ENCODE assay signal across 20 cellular contexts in genomic region chr22:26675687-26676273, GRCh38. TPM values are rescaled to one million over a fixed set of nuclear protein-coding genes. Genes with fewer than 3 reads are reported as not detected.
DNase-seq lines count a peak whose midpoint lies in the region; ATAC-seq, FAIRE-seq and TF ChIP-seq lines count a peak whose summit lies in the region.
"Had no signal": no experiment of that assay in that cellular context is flagged by ENCODE, and none has a peak within 500 bp of the region (broad histone marks: within the 10 kb centered on the region; RNA-seq: fewer than 3 reads in every experiment).

No MANE protein-coding gene starts in this region.

- peaks cover 28% of the 10 kb centered on the region for H3K4me1 ChIP-seq in neural progenitor cell

- H4K20me1 ChIP-seq in neural progenitor cell (ENCODE audit: low read depth) = peaks cover 4% of the 10 kb centered on the region

- H3K27ac Mint-ChIP-seq in activated CD4-positive, alpha-beta T cell treated with anti-CD3 and anti-CD28 coated beads, Interleukin-2, amount 10 ng/mL, durations not matched to agents 7 days and 5 days = no peak overlapping the region
- H3K27ac Mint-ChIP-seq in activated naive CD8-positive, alpha-beta T cell = peak overlapping the region; percentile 99
- peak overlapping the region; percentile 5 for H3K27ac Mint-ChIP-seq in neural progenitor cell
- H3K27ac Mint-ChIP-seq: H9 had no signal

- no peak overlapping the region for H3K27ac ChIP-seq in neural progenitor cell
- H3K27ac ChIP-seq: breast epithelium, parathyroid adenoma had no signal

- no peaks in the 10 kb centered on the region for H3K27me3 Mint-ChIP-seq in activated CD4-positive, alpha-beta T cell treated with anti-CD3 and anti-CD28 coated beads, Interleukin-2, amount 10 ng/mL, durations not matched to agents 7 days and 5 days
- H3K27me3 Mint-ChIP-seq in activated naive CD8-positive, alpha-beta T cell = no peaks in the 10 kb centered on the region
- peaks cover 12% of the 10 kb centered on the region for H3K27me3 Mint-ChIP-seq in neural progenitor cell (ENCODE audit: insufficient read depth, low read depth)

- no peak for FAIRE-seq in GM12892 (lab: Jason Lieb, UNC)
- FAIRE-seq: small intestine had no signal

- H3K36me3 Mint-ChIP-seq in activated CD4-positive, alpha-beta T cell treated with anti-CD3 and anti-CD28 coated beads, Interleukin-2, amount 10 ng/mL, durations not matched to agents 7 days and 5 days (ENCODE audit: low read depth) = peaks cover 38% of the 10 kb centered on the region
- peaks cover 2% of the 10 kb centered on the region for H3K36me3 Mint-ChIP-seq in activated naive CD8-positive, alpha-beta T cell
- peaks cover 8% of the 10 kb centered on the region for H3K36me3 Mint-ChIP-seq in neural progenitor cell

- TF ChIP-seq POLR2A in GM12892 (IDR thresholded peaks at IDR 0.05; ENCODE audit: low read depth, low read length) = peak; percentile 35; the same call in 1 of the 2 replicates

- H3K79me2 ChIP-seq in neural progenitor cell (ENCODE audit: low read depth) = no peaks in the 10 kb centered on the region
- H3K79me2 ChIP-seq: parathyroid adenoma had no signal

- H3K9me3 Mint-ChIP-seq in activated CD4-positive, alpha-beta T cell treated with anti-CD3 and anti-CD28 coated beads, Interleukin-2, amount 10 ng/mL, durations not matched to agents 7 days and 5 days = no peaks in the 10 kb centered on the region
- H3K9me3 Mint-ChIP-seq in activated naive CD8-positive, alpha-beta T cell (ENCODE audit: low read depth) = no peaks in the 10 kb centered on the region
- H3K9me3 Mint-ChIP-seq in neural progenitor cell = no peaks in the 10 kb centered on the region
- H3K9me3 Mint-ChIP-seq: H9 had no signal

- H3K4me3 ChIP-seq in neural progenitor cell = no peak overlapping the region
- H3K4me3 ChIP-seq: breast epithelium had no signal

- no peak overlapping the region for H2AFZ ChIP-seq in neural progenitor cell (replicated peaks)
- H2AFZ ChIP-seq: parathyroid adenoma had no signal

- H3F3A ChIP-seq in neural progenitor cell (ENCODE audit: low read depth) = peaks cover 66% of the 10 kb centered on the region

- peaks cover 73% of the 10 kb centered on the region for H3K4me1 Mint-ChIP-seq in activated CD4-positive, alpha-beta T cell treated with anti-CD3 and anti-CD28 coated beads, Interleukin-2, amount 10 ng/mL, durations not matched to agents 7 days and 5 days
- H3K4me1 Mint-ChIP-seq in activated naive CD8-positive, alpha-beta T cell (ENCODE audit: low read depth) = peaks cover 78% of the 10 kb centered on the region
- peaks cover 68% of the 10 kb centered on the region for H3K4me1 Mint-ChIP-seq in neural progenitor cell

- POLR2A ChIA-PET in activated CD4-positive, alpha-beta T cell treated with anti-CD3 and anti-CD28 coated beads, Interleukin-2, amount 10 ng/mL, durations not matched to agents 7 days and 5 days (lab: Charles Lee) = interaction anchor here (0.8 kb wide), 1 partner anchor 625 kb away, joined by 3 read pairs; no protein-coding TSS in a partner anchor

- no peak for ATAC-seq in HG02885 (IDR thresholded peaks at IDR 0.05; ENCODE audit: poor library complexity, unreplicated experiment)

- no peaks in the 10 kb centered on the region for H3K9me3 ChIP-seq in neural progenitor cell (ENCODE audit: low read depth)
- H3K9me3 ChIP-seq: breast epithelium had no signal

- H3K4me3 Mint-ChIP-seq in activated CD4-positive, alpha-beta T cell treated with anti-CD3 and anti-CD28 coated beads, Interleukin-2, amount 10 ng/mL, durations not matched to agents 7 days and 5 days = peak overlapping the region; percentile 98
- peak overlapping the region; percentile 97 for H3K4me3 Mint-ChIP-seq in activated naive CD8-positive, alpha-beta T cell
- no peak overlapping the region for H3K4me3 Mint-ChIP-seq in neural progenitor cell
- H3K4me3 Mint-ChIP-seq: H9 had no signal

- H3K9ac ChIP-seq in neural progenitor cell = no peak overlapping the region
- H3K9ac ChIP-seq: parathyroid adenoma had no signal

- in situ Hi-C loops in GM13977 (cut with MboI; ENCODE audit: low pct_unique_long_range_greater_than_20kb, low sequenced_read_pairs, unreplicated experiment) = no loop called here

- CTCF ChIA-PET in activated CD4-positive, alpha-beta T cell treated with anti-CD3 and anti-CD28 coated beads, Interleukin-2, amount 10 ng/mL, durations not matched to agents 7 days and 5 days (lab: Charles Lee) = interaction anchor here (1.2 kb wide), 1 partner anchor 10 kb away, joined by 3 read pairs; no protein-coding TSS in a partner anchor

- peak overlapping the region; percentile 26 for H3K4me2 ChIP-seq in neural progenitor cell

- DNase-seq in activated CD4-positive, alpha-beta T cell treated with anti-CD3 and anti-CD28 coated beads, Interleukin-2, amount 10 ng/mL, durations not matched to agents 7 days and 5 days = no peak
- no peak for DNase-seq in activated CD4-positive, alpha-beta T cell treated with anti-CD3 and anti-CD28 coated beads for 1 hour
- DNase-seq in GM12892 (ENCODE audit: insufficient read length) (no peak), neural progenitor cell (ENCODE audit: low spot score) (no peak), GM13977 (ENCODE audit: low spot score) (no peak), NCI-H2171 treated with DMSO at 0.1 percent for 48 hours (lab: John Stamatoyannopoulos, UW) (no peak)
- DNase-seq: activated CD4-positive, CD25-positive, alpha-beta regulatory T cell treated with anti-CD3 and anti-CD28 coated beads, Interleukin-2, amount 50 U/mL, for 72 hours; activated effector memory CD4-positive, alpha-beta T cell treated with Interleukin-2 at 50 U/mL for 16 hours; GF-D8; H9; MM.1S; small intestine; stimulated activated naive CD4-positive, alpha-beta T cell treated with Interleukin-2 at 50 U/mL for 16 hours had no signal

- no peaks in the 10 kb centered on the region for H3K27me3 ChIP-seq in neural progenitor cell
- H3K27me3 ChIP-seq: breast epithelium had no signal

- TF ChIP-seq CTCF in neural progenitor cell (IDR thresholded peaks at IDR 0.05) (no peak), GM13977 (IDR thresholded peaks at IDR 0.05; ENCODE audit: extremely low read depth, insufficient read depth, missing control alignments) (no peak)

- H3K36me3 ChIP-seq in neural progenitor cell = no peaks in the 10 kb centered on the region
- H3K36me3 ChIP-seq: breast epithelium had no signal

RNA-seq across cellular contexts. Expression of gene MIAT, which starts 18.4 kb away (rescaled TPM):
- total RNA-seq in activated CD4-positive, alpha-beta T cell treated with anti-CD3 and anti-CD28 coated beads, Interleukin-2, amount 10 ng/mL, durations not matched to agents 7 days and 5 days = 10 to 100 TPM; 37.8 to 44.4 TPM
- 10.0 TPM for polyA plus RNA-seq in GM12892 (2012; ENCODE audit: missing spikeins)
- total RNA-seq in neural progenitor cell (ENCODE audit: low replicate concordance) = 262 and 277 TPM in 2 replicates

RNA-seq across cellular contexts. Expression of gene CRYBA4, which starts 54.0 kb away (rescaled TPM):
- not detected for total RNA-seq in activated CD4-positive, alpha-beta T cell treated with anti-CD3 and anti-CD28 coated beads, Interleukin-2, amount 10 ng/mL, durations not matched to agents 7 days and 5 days
- not detected for polyA plus RNA-seq in GM12892 (2012; ENCODE audit: missing spikeins)
- 1.1 and 1.6 TPM in 2 replicates for total RNA-seq in neural progenitor cell (ENCODE audit: low replicate concordance)
- total RNA-seq: breast epithelium, kidney epithelial cell, mononuclear cell had no signal

RNA-seq across cellular contexts. Expression of gene CRYBB1, which starts 58.0 kb away (rescaled TPM):
- not detected for total RNA-seq in activated CD4-positive, alpha-beta T cell treated with anti-CD3 and anti-CD28 coated beads, Interleukin-2, amount 10 ng/mL, durations not matched to agents 7 days and 5 days
- not detected for polyA plus RNA-seq in GM12892 (2012; ENCODE audit: missing spikeins)
- total RNA-seq in neural progenitor cell (ENCODE audit: low replicate concordance) = 0.53 TPM in 1 of 2 replicates, not detected in the other
- total RNA-seq: kidney epithelial cell, mononuclear cell, ureter had no signal
